Comparison of ENCODE assay signal across 25 cellular contexts in genomic region chr17:16939606-16940115, GRCh38. TPM values are rescaled to one million over a fixed set of nuclear protein-coding genes. Genes with fewer than 3 reads are reported as not detected.
DNase-seq lines count a peak whose midpoint lies in the region; ATAC-seq and TF ChIP-seq lines count a peak whose summit lies in the region.
"Had no signal": no experiment of that assay in that cellular context is flagged by ENCODE, and none has a peak within 500 bp of the region (broad histone marks: within the 10 kb centered on the region; RNA-seq: fewer than 3 reads in every experiment).

No MANE protein-coding gene starts in this region.

- H3K27me3 Mint-ChIP-seq in WTC11 (ENCODE audit: low read depth) (no peaks in the 10 kb centered on the region), memory B cell (no peaks in the 10 kb centered on the region), type B pancreatic cell (peaks cover 22% of the 10 kb centered on the region)

- H3K36me3 Mint-ChIP-seq in WTC11 (no peaks in the 10 kb centered on the region), memory B cell (peaks cover 33% of the 10 kb centered on the region), type B pancreatic cell (no peaks in the 10 kb centered on the region)
- H3K36me3 Mint-ChIP-seq: immature natural killer cell; naive thymus-derived CD4-positive, alpha-beta T cell had no signal

- H3K4me3 Mint-ChIP-seq in WTC11: no peak overlapping the region
- H3K4me3 Mint-ChIP-seq in memory B cell: no peak overlapping the region
- no peak overlapping the region for H3K4me3 Mint-ChIP-seq in type B pancreatic cell
- H3K4me3 Mint-ChIP-seq: activated T-helper 17 cell treated with anti-CD3 and anti-CD28 coated beads, Interleukin-2, amount 50 U/mL, for 72 hours; immature natural killer cell; naive thymus-derived CD4-positive, alpha-beta T cell had no signal

- CTCF ChIA-PET in WTC11 (lab: Charles Lee): interaction anchor here (1.0 to 2.2 kb wide), 5 partner anchors 24 to 89 kb away, joined by 3 to 17 read pairs (median 6); no protein-coding TSS in a partner anchor

- H3K4me1 Mint-ChIP-seq in WTC11 (peaks cover 28% of the 10 kb centered on the region), memory B cell (peaks cover 38% of the 10 kb centered on the region), type B pancreatic cell (ENCODE audit: unreplicated experiment) (no peaks in the 10 kb centered on the region)
- H3K4me1 Mint-ChIP-seq: activated T-helper 17 cell treated with anti-CD3 and anti-CD28 coated beads, Interleukin-2, amount 50 U/mL, for 72 hours; immature natural killer cell had no signal

- H3K27ac Mint-ChIP-seq in WTC11: no peak overlapping the region
- H3K27ac Mint-ChIP-seq in memory B cell: peak overlapping the region; percentile 86
- no peak overlapping the region for H3K27ac Mint-ChIP-seq in type B pancreatic cell
- H3K27ac Mint-ChIP-seq: activated T-helper 17 cell treated with anti-CD3 and anti-CD28 coated beads, Interleukin-2, amount 50 U/mL, for 72 hours had no signal

- no peaks in the 10 kb centered on the region for H3K9me3 Mint-ChIP-seq in WTC11
- H3K9me3 Mint-ChIP-seq in memory B cell: no peaks in the 10 kb centered on the region
- H3K9me3 Mint-ChIP-seq in type B pancreatic cell: no peaks in the 10 kb centered on the region
- H3K9me3 Mint-ChIP-seq: activated T-helper 17 cell treated with anti-CD3 and anti-CD28 coated beads, Interleukin-2, amount 50 U/mL, for 72 hours; immature natural killer cell; naive thymus-derived CD4-positive, alpha-beta T cell had no signal

- DNase-seq in activated CD8-positive, alpha-beta memory T cell treated with anti-CD3 and anti-CD28 coated beads for 24 hours: peak; percentile 45
- DNase-seq in activated CD8-positive, alpha-beta memory T cell treated with anti-CD3 and anti-CD28 coated beads, Interleukin-2, amount 50 U/mL, for 4 hours: no peak
- DNase-seq in WTC11 (ENCODE audit: low spot score): peak; percentile 15
- no peak for DNase-seq in memory B cell (ENCODE audit: low spot score in 2 of 2)
- DNase-seq in type B pancreatic cell (ENCODE audit: extremely low spot score, unreplicated experiment): peak; percentile 49
- no peak for DNase-seq in stimulated activated CD4-positive, alpha-beta T cell treated with anti-CD3 and anti-CD28 coated beads, Interleukin-1b, Interleukin-23, amount 100 ng/mL, for 48 hours
- DNase-seq: activated CD4-positive, CD25-positive, alpha-beta regulatory T cell; C1 segment of cervical spinal cord; immature natural killer cell; IMR-90; mammary epithelial cell; naive thymus-derived CD4-positive, alpha-beta T cell; NCI-H1417; NCI-H524 treated with DMSO at 0.1 percent for 48 hours; stimulated activated CD4-positive, alpha-beta T cell treated with anti-CD3 and anti-CD28 coated beads, Interleukin-2, amount 100 ng/mL, for 24 hours; stimulated activated naive CD8-positive, alpha-beta T cell treated with anti-CD3 and anti-CD28 coated beads, Interleukin-15, Interleukin-2, amounts not matched to agents 100 U/mL and 50 U/mL, for 24 hours; T-helper 9 cell had no signal

- POLR2A ChIA-PET in WTC11 (lab: Charles Lee): no interaction called here

- ATAC-seq in WTC11 (no peak), memory B cell (ENCODE audit: low read depth) (no peak), GM21390 (IDR thresholded peaks at IDR 0.05; ENCODE audit: unreplicated experiment) (no peak), GM21576 (IDR thresholded peaks at IDR 0.05; ENCODE audit: unreplicated experiment) (no peak)
- ATAC-seq: activated T-helper 17 cell treated with anti-CD3 and anti-CD28 coated beads, Interleukin-2, amount 50 U/mL, for 72 hours; naive thymus-derived CD4-positive, alpha-beta T cell; stimulated activated naive CD8-positive, alpha-beta T cell treated with anti-CD3 and anti-CD28 coated beads, Interleukin-15, Interleukin-2, amounts not matched to agents 100 U/mL and 50 U/mL, for 24 hours had no signal

- TF ChIP-seq CTCF in WTC11 (IDR thresholded peaks at IDR 0.05) (no peak), type B pancreatic cell (conservative IDR thresholded peaks at IDR 0.05) (no peak)

TF ChIP-seq in WTC11, 78 proteins besides CTCF, POLR2A, EP300 and RAD21 (continues in another document):
- no peak for TF ChIP-seq GABPB1 (CRISPR knock-in tag; IDR thresholded peaks at IDR 0.05)
- no peak for TF ChIP-seq AR (CRISPR knock-in tag; IDR thresholded peaks at IDR 0.05)
- TF ChIP-seq RORB (CRISPR knock-in tag; IDR thresholded peaks at IDR 0.05): no peak
- TF ChIP-seq NR1H2 (CRISPR knock-in tag; IDR thresholded peaks at IDR 0.05): no peak
- TF ChIP-seq AFF4 (CRISPR knock-in tag; IDR thresholded peaks at IDR 0.05; ENCODE audit: borderline replicate concordance): no peak
- TF ChIP-seq NFE2L1 (CRISPR knock-in tag; IDR thresholded peaks at IDR 0.05): no peak
- TF ChIP-seq CDX4 (CRISPR knock-in tag; IDR thresholded peaks at IDR 0.05; ENCODE audit: borderline replicate concordance): no peak
- no peak for TF ChIP-seq RELA (CRISPR knock-in tag; IDR thresholded peaks at IDR 0.05; ENCODE audit: borderline replicate concordance)
- TF ChIP-seq CREM (CRISPR knock-in tag; IDR thresholded peaks at IDR 0.05): no peak
- TF ChIP-seq HMGA2 (CRISPR knock-in tag; IDR thresholded peaks at IDR 0.05): no peak
- no peak for TF ChIP-seq E2F1 (CRISPR knock-in tag; IDR thresholded peaks at IDR 0.05)
- TF ChIP-seq FOXJ3 (CRISPR knock-in tag; IDR thresholded peaks at IDR 0.05; ENCODE audit: borderline replicate concordance): no peak

RNA-seq across cellular contexts. Expression of gene TNFRSF13B, which starts 32.3 kb away (rescaled TPM):
- total RNA-seq in WTC11 (2021) (0.18 TPM in 2 of 3 replicates, not detected in the other), type B pancreatic cell (ENCODE audit: low replicate concordance) (not detected in 2 replicates)
- total RNA-seq: A172; activated T-helper 17 cell treated with anti-CD3 and anti-CD28 coated beads, Interleukin-2, amount 50 U/mL, for 72 hours; fibroblast of villous mesenchyme; G401; IMR-90; M059J; mammary epithelial cell; urinary bladder had no signal

Comparison
In these comparisons a context has a peak if more than half of its experiments do, and no peak if none do; other contexts are left out.
1. DNase-seq: peak in activated CD8-positive, alpha-beta memory T cell treated with anti-CD3 and anti-CD28 coated beads for 24 hours (single experiment), WTC11 (single experiment) and type B pancreatic cell (single experiment); none in activated CD8-positive, alpha-beta memory T cell treated with anti-CD3 and anti-CD28 coated beads, Interleukin-2, amount 50 U/mL, for 4 hours (single experiment), memory B cell (0 of 2) and stimulated activated CD4-positive, alpha-beta T cell treated with anti-CD3 and anti-CD28 coated beads, Interleukin-1b, Interleukin-23, amount 100 ng/mL, for 48 hours (single experiment).